Comparison of ENCODE assay signal across 34 cellular contexts in the genomic region with DNA sequence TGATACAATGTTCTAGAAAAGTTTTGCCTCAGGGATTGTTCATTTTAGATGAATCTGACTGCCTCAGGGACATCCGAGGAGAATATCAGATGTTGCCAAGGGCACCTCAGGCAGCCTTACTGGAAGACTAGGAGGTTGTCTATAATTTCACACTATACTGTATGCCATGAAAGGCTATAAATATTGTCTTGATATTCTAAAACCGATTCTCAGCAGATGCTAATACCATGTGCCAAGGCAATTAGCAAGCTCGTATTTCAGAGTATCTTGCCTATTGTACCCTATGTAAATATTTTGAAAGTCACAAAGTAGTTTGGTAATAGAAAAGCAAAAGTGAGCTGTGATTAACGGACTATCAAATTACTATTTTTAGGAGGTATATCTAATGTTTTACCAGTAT. TPM values are rescaled to one million over a fixed set of nuclear protein-coding genes. Genes with fewer than 3 reads are reported as not detected.
DNase-seq lines count a peak whose midpoint lies in the region; ATAC-seq and TF ChIP-seq lines count a peak whose summit lies in the region.
"Had no signal": no experiment of that assay in that cellular context is flagged by ENCODE, and none has a peak within 500 bp of the region (broad histone marks: within the 10 kb centered on the region; RNA-seq: fewer than 3 reads in every experiment).

No MANE protein-coding gene starts in this region.

- TF ChIP-seq RAD21 in SK-N-SH (IDR thresholded peaks at IDR 0.05; ENCODE audit: low read length), result no peak

- no peak overlapping the region for H2AFZ ChIP-seq in PC-3 (ENCODE audit: low read length)
- H2AFZ ChIP-seq in SK-N-SH (ENCODE audit: low read depth), result no peak overlapping the region

- H3K27me3 ChIP-seq in PC-3 (ENCODE audit: low read length) (no peaks in the 10 kb centered on the region), SK-N-SH (ENCODE audit: insufficient read depth) (no peaks in the 10 kb centered on the region)
- H3K27me3 ChIP-seq: breast epithelium, suprapubic skin had no signal

- H3K4me1 Mint-ChIP-seq in activated CD4-positive, alpha-beta T cell treated with anti-CD3 and anti-CD28 coated beads for 36 hours, result no peaks in the 10 kb centered on the region
- H3K4me1 Mint-ChIP-seq: activated CD4-positive, alpha-beta memory T cell treated with anti-CD3 and anti-CD28 coated beads, Interleukin-2, amount 10 ng/mL, durations not matched to agents 7 days and 5 days; activated naive CD4-positive, alpha-beta T cell treated with anti-CD3 and anti-CD28 coated beads, Interleukin-2, amount 50 U/mL, for 24 hours; stimulated activated effector memory CD8-positive, alpha-beta T cell treated with anti-CD3 and anti-CD28 coated beads, Interleukin-12 subunit alpha, Interleukin-12 subunit beta, amount 100 ng/mL, for 72 hours had no signal

- H3K4me2 ChIP-seq in PC-3 (ENCODE audit: low read length) (peak overlapping the region; percentile 40), SK-N-SH (no peak overlapping the region)

- peaks cover 28% of the 10 kb centered on the region for H3K4me1 ChIP-seq in PC-3 (ENCODE audit: insufficient read depth, low read length)
- H3K4me1 ChIP-seq in SK-N-SH (ENCODE audit: control insufficient read depth in 1 of 2, insufficient read depth in 2 of 2, low read depth in 1 of 2, low read length in 1 of 2), result no peaks in the 10 kb centered on the region
- H3K4me1 ChIP-seq: breast epithelium, suprapubic skin had no signal

- ATAC-seq in PC-3 (peak; percentile 37), GM18511 (IDR thresholded peaks at IDR 0.05; ENCODE audit: unreplicated experiment) (no peak)
- no peak for ATAC-seq in activated CD4-positive, alpha-beta T cell treated with anti-CD3 and anti-CD28 coated beads for 36 hours
- ATAC-seq: left ventricle myocardium superior; sciatic nerve; stimulated activated effector memory CD8-positive, alpha-beta T cell treated with anti-CD3 and anti-CD28 coated beads, Interleukin-12 subunit alpha, Interleukin-12 subunit beta, amount 100 ng/mL, for 72 hours had no signal

- CTCF ChIA-PET in PC-3 (lab: Charles Lee) (no interaction called here), SK-N-SH (lab: Yijun Ruan, JAX) (no interaction called here)
- CTCF ChIA-PET in activated CD4-positive, alpha-beta T cell treated with anti-CD3 and anti-CD28 coated beads for 36 hours (lab: Charles Lee), result no interaction called here

- H3K36me3 ChIP-seq in PC-3 (ENCODE audit: low read depth, low read length) (no peaks in the 10 kb centered on the region), SK-N-SH (replicated peaks in 1 of 2; ENCODE audit: control insufficient read depth in 1 of 2, insufficient read depth in 2 of 2, low read length in 1 of 2) (no peaks in the 10 kb centered on the region)
- H3K36me3 ChIP-seq: breast epithelium, suprapubic skin had no signal

- TF ChIP-seq CTCF in PC-3 (conservative IDR thresholded peaks at IDR 0.05; ENCODE audit: low read depth, low read length) (no peak), SK-N-SH (IDR thresholded peaks at IDR 0.05) (no peak)

- H3K79me2 ChIP-seq in PC-3 (ENCODE audit: low read length) (no peaks in the 10 kb centered on the region), SK-N-SH (ENCODE audit: insufficient read depth) (no peaks in the 10 kb centered on the region)

- POLR2A ChIA-PET in PC-3 (lab: Charles Lee; ENCODE audit: unreplicated experiment) (interaction anchor here (0.6 to 1.1 kb wide), 3 partner anchors 15 to 176 kb away, joined by 4 to 6 read pairs (median 6); a partner anchor contains a TSS), SK-N-SH (lab: Yijun Ruan, JAX) (no interaction called here)
- POLR2A ChIA-PET in activated CD4-positive, alpha-beta T cell treated with anti-CD3 and anti-CD28 coated beads for 36 hours (lab: Charles Lee), result no interaction called here

- no peak overlapping the region for H3K9ac ChIP-seq in PC-3 (ENCODE audit: low read length)
- no peak overlapping the region for H3K9ac ChIP-seq in SK-N-SH

- H3K9me2 ChIP-seq in PC-3 (replicated peaks; ENCODE audit: low read length), result no peaks in the 10 kb centered on the region
- H3K9me2 ChIP-seq in SK-N-SH, result no peaks in the 10 kb centered on the region

- H3K27ac Mint-ChIP-seq in activated CD4-positive, alpha-beta T cell treated with anti-CD3 and anti-CD28 coated beads for 36 hours, result no peak overlapping the region
- H3K27ac Mint-ChIP-seq: activated CD4-positive, alpha-beta memory T cell treated with anti-CD3 and anti-CD28 coated beads, Interleukin-2, amount 10 ng/mL, durations not matched to agents 7 days and 5 days; activated naive CD4-positive, alpha-beta T cell treated with anti-CD3 and anti-CD28 coated beads, Interleukin-2, amount 50 U/mL, for 24 hours; activated T-helper 2 cell treated with anti-CD3 and anti-CD28 coated beads, Interferon-gamma antibody, Interleukin-2, Interleukin-4, amounts not matched to agents 10 μg/mL and 5 μg/mL and 100 μg/mL, durations not matched to agents 14 hours and 24 hours and 36 hours; CD4-positive, alpha-beta T cell; progenitor cell of endocrine pancreas; stimulated activated effector memory CD8-positive, alpha-beta T cell treated with anti-CD3 and anti-CD28 coated beads, Interleukin-12 subunit alpha, Interleukin-12 subunit beta, amount 100 ng/mL, for 72 hours had no signal

- 11% methylated on average over 4 of the region's 4 CpGs for whole genome bisulfite sequencing in SK-N-SH (ENCODE audit: low lambda C conversion rate)

- H3K4me3 ChIP-seq in PC-3 (ENCODE audit: low read length) (no peak overlapping the region), SK-N-SH (ENCODE audit: low read depth in 2 of 2, low read length in 1 of 2) (no peak overlapping the region)
- H3K4me3 ChIP-seq: breast epithelium, suprapubic skin had no signal

- no peaks in the 10 kb centered on the region for H3K36me3 Mint-ChIP-seq in activated CD4-positive, alpha-beta T cell treated with anti-CD3 and anti-CD28 coated beads for 36 hours (ENCODE audit: low read depth)
- H3K36me3 Mint-ChIP-seq: activated naive CD4-positive, alpha-beta T cell treated with anti-CD3 and anti-CD28 coated beads, Interleukin-2, amount 50 U/mL, for 24 hours; stimulated activated effector memory CD8-positive, alpha-beta T cell treated with anti-CD3 and anti-CD28 coated beads, Interleukin-12 subunit alpha, Interleukin-12 subunit beta, amount 100 ng/mL, for 72 hours had no signal

- peak overlapping the region; percentile 9; the same call in 1 of the 2 replicates for H3K27ac ChIP-seq in PC-3 (ENCODE audit: low read length)
- H3K27ac ChIP-seq in SK-N-SH (ENCODE audit: low read depth in 2 of 2, low read length in 1 of 2), result no peak overlapping the region
- H3K27ac ChIP-seq: breast epithelium, suprapubic skin had no signal

- no peak for TF ChIP-seq EP300 in SK-N-SH (IDR thresholded peaks at IDR 0.05; ENCODE audit: borderline replicate concordance in 1 of 2, low read depth in 1 of 2, low read length in 1 of 2)

- no peaks in the 10 kb centered on the region for H3F3A ChIP-seq in PC-3 (ENCODE audit: low read length, unreplicated experiment)
- H3F3A ChIP-seq in SK-N-SH (replicated peaks; ENCODE audit: insufficient read depth), result no peaks in the 10 kb centered on the region

- H3K9me3 Mint-ChIP-seq in activated CD4-positive, alpha-beta T cell treated with anti-CD3 and anti-CD28 coated beads for 36 hours (ENCODE audit: low read depth), result no peaks in the 10 kb centered on the region
- H3K9me3 Mint-ChIP-seq: activated CD4-positive, alpha-beta memory T cell treated with anti-CD3 and anti-CD28 coated beads, Interleukin-2, amount 10 ng/mL, durations not matched to agents 7 days and 5 days; activated naive CD4-positive, alpha-beta T cell treated with anti-CD3 and anti-CD28 coated beads, Interleukin-2, amount 50 U/mL, for 24 hours; activated T-helper 2 cell treated with anti-CD3 and anti-CD28 coated beads, Interferon-gamma antibody, Interleukin-2, Interleukin-4, amounts not matched to agents 10 μg/mL and 5 μg/mL and 100 μg/mL, durations not matched to agents 14 hours and 24 hours and 36 hours had no signal

- BruUV-seq in PC-3 (replicated peaks; lab: Mats Ljungman, UMichigan), result no TSS peak

- intact Hi-C loops in PC-3 (cut with micrococcal nuclease), result loop anchor here (5.0 kb wide), 2 partner anchors 102 to 187 kb away; no protein-coding TSS in a partner anchor
- intact Hi-C loops in activated CD4-positive, alpha-beta T cell treated with anti-CD3 and anti-CD28 coated beads for 36 hours (cut with DNase I, micrococcal nuclease), result no loop called here

- H4K20me1 ChIP-seq in PC-3 (ENCODE audit: low read length) (no peaks in the 10 kb centered on the region), SK-N-SH (ENCODE audit: insufficient read depth) (no peaks in the 10 kb centered on the region)

- DNase-seq in NCI-H2196 treated with DMSO at 0.1 percent for 48 hours (lab: John Stamatoyannopoulos, UW; ENCODE audit: unreplicated experiment), result peak; percentile 17
- no peak for DNase-seq in NCI-H2196 (lab: John Stamatoyannopoulos, UW; ENCODE audit: unreplicated experiment)
- DNase-seq in NCI-H2081 (lab: John Stamatoyannopoulos, UW), result peak; percentile 68 to 93
- peak; percentile 7 for DNase-seq in PC-3
- DNase-seq in SK-N-SH, result no peak
- no peak for DNase-seq in activated CD4-positive, alpha-beta T cell treated with anti-CD3 and anti-CD28 coated beads for 36 hours
- no peak for DNase-seq in stimulated activated CD4-positive, alpha-beta T cell treated with anti-CD3 and anti-CD28 coated beads, Interleukin-2, amount 100 ng/mL, for 48 hours
- DNase-seq: activated CD4-positive, alpha-beta memory T cell treated with anti-CD3 and anti-CD28 coated beads, Interleukin-2, amount 10 ng/mL, durations not matched to agents 7 days and 5 days; activated CD4-positive, CD25-positive, alpha-beta regulatory T cell treated with anti-CD3 and anti-CD28 coated beads, Interleukin-2, amount 50 U/mL, for 72 hours; AML-193; CD4-positive, alpha-beta T cell; effector CD4-positive, alpha-beta T cell; glutamatergic neuron; H7; left ventricle myocardium superior; NCI-H1694; NCI-H526; stimulated activated CD4-positive, alpha-beta T cell treated with anti-CD3 and anti-CD28 coated beads, Interleukin-12 subunit alpha, Interleukin-12 subunit beta, amount 100 ng/mL, for 4 hours; stimulated activated CD4-positive, alpha-beta T cell treated with anti-CD3 and anti-CD28 coated beads, Interleukin-4, amount 100 ng/mL, for 24 hours had no signal

- H3K27me3 Mint-ChIP-seq in activated CD4-positive, alpha-beta T cell treated with anti-CD3 and anti-CD28 coated beads for 36 hours, result no peaks in the 10 kb centered on the region
- H3K27me3 Mint-ChIP-seq: activated CD4-positive, alpha-beta memory T cell treated with anti-CD3 and anti-CD28 coated beads, Interleukin-2, amount 10 ng/mL, durations not matched to agents 7 days and 5 days; activated naive CD4-positive, alpha-beta T cell treated with anti-CD3 and anti-CD28 coated beads, Interleukin-2, amount 50 U/mL, for 24 hours; CD4-positive, alpha-beta T cell had no signal

- no peaks in the 10 kb centered on the region for H3K9me3 ChIP-seq in PC-3 (ENCODE audit: low read length)
- no peaks in the 10 kb centered on the region for H3K9me3 ChIP-seq in SK-N-SH
- H3K9me3 ChIP-seq: breast epithelium, suprapubic skin had no signal

- H3K4me3 Mint-ChIP-seq in activated CD4-positive, alpha-beta T cell treated with anti-CD3 and anti-CD28 coated beads for 36 hours, result no peak overlapping the region
- H3K4me3 Mint-ChIP-seq: activated CD4-positive, alpha-beta memory T cell treated with anti-CD3 and anti-CD28 coated beads, Interleukin-2, amount 10 ng/mL, durations not matched to agents 7 days and 5 days; activated naive CD4-positive, alpha-beta T cell treated with anti-CD3 and anti-CD28 coated beads, Interleukin-2, amount 50 U/mL, for 24 hours; CD4-positive, alpha-beta T cell; stimulated activated effector memory CD8-positive, alpha-beta T cell treated with anti-CD3 and anti-CD28 coated beads, Interleukin-12 subunit alpha, Interleukin-12 subunit beta, amount 100 ng/mL, for 72 hours had no signal

RNA-seq across cellular contexts. Expression of a gene that starts 15.2 kb away (rescaled TPM):
- 1.9 and 2.2 TPM in 2 replicates for total RNA-seq in PC-3 (2014; rRNA removed)
- not detected in 2 replicates for polyA plus RNA-seq in SK-N-SH (2012; rRNA removed)
- not detected in 2 replicates for polyA plus RNA-seq in SK-N-SH (2012; cell fraction: cytosol; rRNA removed)
- polyA plus RNA-seq in SK-N-SH (2012; cell fraction: nucleus; rRNA removed), result not detected in 2 replicates
- total RNA-seq in activated CD4-positive, alpha-beta T cell treated with anti-CD3 and anti-CD28 coated beads for 36 hours, result not detected
- total RNA-seq: activated CD4-positive, alpha-beta memory T cell treated with anti-CD3 and anti-CD28 coated beads, Interleukin-2, amount 10 ng/mL, durations not matched to agents 7 days and 5 days; activated T-helper 2 cell treated with anti-CD3 and anti-CD28 coated beads, Interferon-gamma antibody, Interleukin-2, Interleukin-4, amounts not matched to agents 10 μg/mL and 5 μg/mL and 100 μg/mL, durations not matched to agents 14 hours and 24 hours and 36 hours; CD4-positive, alpha-beta T cell; G401; HT-29; MCF 10A; mesenteric fat pad; myocyte; RPMI7951; sciatic nerve; suprapubic skin; T-helper 1 cell treated with Interleukin-12 subunit alpha and Interleukin-12 subunit beta and Interleukin-4 antibody, amounts not matched to agents 30 ng/mL and 1 ng/mL, for 36 hours had no signal

Comparison
In these comparisons a context has a peak if more than half of its experiments do, and no peak if none do; other contexts are left out.
1. DNase-seq: peak in NCI-H2196 treated with DMSO at 0.1 percent for 48 hours (single experiment), NCI-H2081 (2 of 2) and PC-3 (single experiment); none in NCI-H2196 (single experiment), SK-N-SH (single experiment), activated CD4-positive, alpha-beta T cell treated with anti-CD3 and anti-CD28 coated beads for 36 hours (single experiment) and stimulated activated CD4-positive, alpha-beta T cell treated with anti-CD3 and anti-CD28 coated beads, Interleukin-2, amount 100 ng/mL, for 48 hours (0 of 2).